In the genomic region with DNA sequence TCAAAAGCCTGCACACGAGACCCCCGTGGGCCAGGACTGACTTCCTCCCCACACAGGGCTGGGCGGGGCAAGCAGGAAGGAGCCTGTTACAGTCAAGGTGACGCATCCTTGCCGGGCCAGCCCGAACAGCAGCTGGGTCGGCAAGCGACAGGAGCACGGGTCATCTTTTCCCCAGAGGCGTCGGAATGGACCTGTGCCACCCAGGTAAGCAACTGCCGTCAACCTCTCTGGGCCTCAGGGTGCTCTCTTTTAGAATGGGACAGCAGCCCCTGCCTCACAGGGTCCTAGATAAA, we compare ENCODE assay signal across 8 cellular contexts. TPM values are rescaled to one million over a fixed set of nuclear protein-coding genes. Genes with fewer than 3 reads are reported as not detected.
A peak's percentile ranks its signal among the peaks of the same experiment; 100 is the strongest.
DNase-seq lines count a peak whose midpoint lies in the region; ATAC-seq and TF ChIP-seq lines count a peak whose summit lies in the region.

CYTH4 (plus strand) TSS at position 124 of the 293 bp plus-strand sequence; CDS start at position 186, 62 bp downstream.

- in situ Hi-C loops in G401 (cut with HindIII; ENCODE audit: low sequenced_read_pairs): no loop called here

- CTCF ChIA-PET in RWPE1 (lab: Yijun Ruan, JAX): interaction anchor here (0.5 kb wide), 1 partner anchor 257 kb away, joined by 4 read pairs; no protein-coding TSS in a partner anchor

- DNase-seq in RWPE1 (ENCODE audit: low spot score) (peak; percentile 50), medulla oblongata (ENCODE audit: extremely low spot score) (peak; percentile 50), KG1 (lab: John Stamatoyannopoulos, UW) (no peak), G401 (ENCODE audit: low spot score) (no peak)
- DNase-seq in activated naive CD4-positive, alpha-beta T cell treated with Interleukin-2 at 50 U/mL for 16 hours: peak; percentile 80
- DNase-seq in stimulated activated naive B cell treated with anti-CD40 and anti-IgM and Interleukin-4, amounts not matched to agents 10 μg/mL and 1 μg/mL and 100 μg/mL, for 72 hours: peak; percentile 51

- TF ChIP-seq CTCF in RWPE1 (conservative IDR thresholded peaks at IDR 0.05; ENCODE audit: low read depth): no peak

- H3K4me1 Mint-ChIP-seq in stimulated activated naive B cell treated with anti-CD40 and anti-IgM and Interleukin-4, amounts not matched to agents 10 μg/mL and 1 μg/mL and 100 μg/mL, for 72 hours: peaks cover 72 to 94% of the 10 kb centered on the region in 2 donors

- H3K4me3 Mint-ChIP-seq in stimulated activated naive B cell treated with anti-CD40 and anti-IgM and Interleukin-4, amounts not matched to agents 10 μg/mL and 1 μg/mL and 100 μg/mL, for 72 hours: peak within 1 kb of the TSS; percentile 83 to 95

- POLR2A ChIA-PET in RWPE1 (lab: Yijun Ruan, JAX; ENCODE audit: low non-redundant PET): no interaction called here

- no peaks in the 10 kb centered on the region for H3K9me3 Mint-ChIP-seq in stimulated activated naive B cell treated with anti-CD40 and anti-IgM and Interleukin-4, amounts not matched to agents 10 μg/mL and 1 μg/mL and 100 μg/mL, for 72 hours

- peak within 1 kb of the TSS; percentile 25; the same call in 1 of the 2 replicates for H3K27ac ChIP-seq in RWPE1

- H3K36me3 Mint-ChIP-seq in stimulated activated naive B cell treated with anti-CD40 and anti-IgM and Interleukin-4, amounts not matched to agents 10 μg/mL and 1 μg/mL and 100 μg/mL, for 72 hours: peaks cover 6 to 16% of the 10 kb centered on the region in 2 donors

- peak within 1 kb of the TSS; percentile 98 for H3K27ac Mint-ChIP-seq in stimulated activated naive B cell treated with anti-CD40 and anti-IgM and Interleukin-4, amounts not matched to agents 10 μg/mL and 1 μg/mL and 100 μg/mL, for 72 hours

- H3K27me3 Mint-ChIP-seq in stimulated activated naive B cell treated with anti-CD40 and anti-IgM and Interleukin-4, amounts not matched to agents 10 μg/mL and 1 μg/mL and 100 μg/mL, for 72 hours: no peaks in the 10 kb centered on the region

- ATAC-seq in GM19035 (IDR thresholded peaks at IDR 0.05; ENCODE audit: unreplicated experiment): peak; percentile 51
- peak; percentile 70 to 78 for ATAC-seq in stimulated activated naive B cell treated with anti-CD40 and anti-IgM and Interleukin-4, amounts not matched to agents 10 μg/mL and 1 μg/mL and 100 μg/mL, for 72 hours (replicated peaks)
- ATAC-seq in HG02938 (IDR thresholded peaks at IDR 0.05; ENCODE audit: unreplicated experiment): no peak

RNA-seq across cellular contexts. Expression of gene CYTH4, which starts in this region (rescaled TPM):
- total RNA-seq in G401 (2014; rRNA removed; shearing (Covaris generic)): not detected in 2 replicates

Comparison
In these comparisons a context has a peak if more than half of its experiments do, and no peak if none do; other contexts are left out.
1. DNase-seq: peak in RWPE1 (single experiment), activated naive CD4-positive, alpha-beta T cell treated with Interleukin-2 at 50 U/mL for 16 hours (single experiment), medulla oblongata (single experiment) and stimulated activated naive B cell treated with anti-CD40 and anti-IgM and Interleukin-4, amounts not matched to agents 10 μg/mL and 1 μg/mL and 100 μg/mL, for 72 hours (single experiment); none in KG1 (single experiment) and G401 (single experiment).